1 cellular context compared by ENCODE assay signal in the genomic region with DNA sequence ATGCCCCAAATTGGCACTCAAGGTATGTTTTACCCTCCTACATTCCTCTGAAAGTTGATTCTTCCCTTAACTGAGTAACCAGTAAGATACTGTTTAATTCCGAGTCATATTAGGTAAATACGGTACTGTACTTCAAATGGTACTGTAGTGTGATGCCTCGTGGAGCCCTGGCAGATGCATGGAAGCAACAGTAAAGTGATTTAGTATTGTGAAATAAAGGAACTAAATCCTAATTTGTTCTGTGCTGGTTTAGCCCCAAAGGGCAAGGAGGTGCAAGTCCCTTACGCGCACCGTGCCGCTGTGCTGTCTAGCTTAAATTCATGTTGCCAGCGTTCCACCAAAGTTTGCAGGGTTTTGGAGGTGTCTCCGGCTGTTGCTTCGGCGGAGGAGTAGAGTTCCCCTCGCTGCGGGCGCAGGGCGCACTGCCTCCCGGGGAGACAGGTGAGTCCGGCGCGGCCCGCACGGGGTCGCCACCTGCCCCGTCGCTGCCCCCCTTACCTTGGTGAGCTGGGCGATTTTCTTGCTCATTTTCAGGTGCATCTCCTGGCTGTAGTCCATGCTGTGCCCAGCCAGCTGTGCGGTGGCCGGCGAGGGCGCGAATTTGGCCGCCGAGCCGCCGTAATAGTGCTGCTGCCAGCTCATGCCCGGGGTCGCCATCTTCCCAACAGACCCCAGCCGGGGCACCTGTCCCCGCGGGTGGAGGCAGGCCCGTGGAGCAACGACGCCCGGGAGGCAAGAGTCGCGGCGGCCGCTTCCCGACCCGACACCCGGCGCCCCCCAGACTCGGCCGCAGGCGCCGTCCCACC.
TF ChIP-seq lines count a peak whose summit lies in the region.

No MANE protein-coding gene starts in this region.

TF ChIP-seq in K562, 482 proteins besides CTCF, POLR2A, EP300 and RAD21 (continued from another document):
- TF ChIP-seq LCOR (CRISPR knock-in tag; IDR thresholded peaks at IDR 0.05) (peak; percentile 76; the same call in 1 of the 2 replicates), NFYB (IDR thresholded peaks at IDR 0.05; ENCODE audit: extremely low read depth, insufficient read length) (no peak), KAT8 (IDR thresholded peaks at IDR 0.05; ENCODE audit: low read depth) (no peak), MED1 (CRISPR knock-in tag; IDR thresholded peaks at IDR 0.05; ENCODE audit: borderline replicate concordance) (no peak), ZNF444 (CRISPR knock-in tag; IDR thresholded peaks at IDR 0.05) (no peak), HMGN3 (IDR thresholded peaks at IDR 0.05; ENCODE audit: borderline replicate concordance, extremely low read depth, insufficient read length, low read depth, low read length) (no peak), ZFP30 (CRISPR knock-in tag; IDR thresholded peaks at IDR 0.05; ENCODE audit: borderline replicate concordance) (no peak), GTF2A2 (tag; IDR thresholded peaks at IDR 0.05) (no peak), GABPB1 (CRISPR knock-in tag; IDR thresholded peaks at IDR 0.05) (peak; percentile 38; the same call in 1 of the 2 replicates), ELF4 (CRISPR knock-in tag; IDR thresholded peaks at IDR 0.05) (no peak), ZNF766 (CRISPR knock-in tag; conservative IDR thresholded peaks at IDR 0.05) (no peak), PML (IDR thresholded peaks at IDR 0.05; ENCODE audit: low read length) (no peak), HSF4 (CRISPR knock-in tag; IDR thresholded peaks at IDR 0.05; ENCODE audit: borderline replicate concordance) (no peak), SMARCC2 (IDR thresholded peaks at IDR 0.05; ENCODE audit: low read depth) (0 out of 2 replicates have a peak, but pooled peaks have one; percentile 17), EP400 (IDR thresholded peaks at IDR 0.05) (peak; percentile 33; the same call in 1 of the 2 replicates)
- TF ChIP-seq, protein P1, sequence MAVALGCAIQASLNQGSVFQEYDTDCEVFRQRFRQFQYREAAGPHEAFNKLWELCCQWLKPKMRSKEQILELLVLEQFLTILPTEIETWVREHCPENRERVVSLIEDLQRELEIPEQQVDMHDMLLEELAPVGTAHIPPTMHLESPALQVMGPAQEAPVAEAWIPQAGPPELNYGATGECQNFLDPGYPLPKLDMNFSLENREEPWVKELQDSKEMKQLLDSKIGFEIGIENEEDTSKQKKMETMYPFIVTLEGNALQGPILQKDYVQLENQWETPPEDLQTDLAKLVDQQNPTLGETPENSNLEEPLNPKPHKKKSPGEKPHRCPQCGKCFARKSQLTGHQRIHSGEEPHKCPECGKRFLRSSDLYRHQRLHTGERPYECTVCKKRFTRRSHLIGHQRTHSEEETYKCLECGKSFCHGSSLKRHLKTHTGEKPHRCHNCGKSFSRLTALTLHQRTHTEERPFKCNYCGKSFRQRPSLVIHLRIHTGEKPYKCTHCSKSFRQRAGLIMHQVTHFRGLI (CRISPR knock-in tag; IDR thresholded peaks at IDR 0.05), result no peak
